In the genomic region with DNA sequence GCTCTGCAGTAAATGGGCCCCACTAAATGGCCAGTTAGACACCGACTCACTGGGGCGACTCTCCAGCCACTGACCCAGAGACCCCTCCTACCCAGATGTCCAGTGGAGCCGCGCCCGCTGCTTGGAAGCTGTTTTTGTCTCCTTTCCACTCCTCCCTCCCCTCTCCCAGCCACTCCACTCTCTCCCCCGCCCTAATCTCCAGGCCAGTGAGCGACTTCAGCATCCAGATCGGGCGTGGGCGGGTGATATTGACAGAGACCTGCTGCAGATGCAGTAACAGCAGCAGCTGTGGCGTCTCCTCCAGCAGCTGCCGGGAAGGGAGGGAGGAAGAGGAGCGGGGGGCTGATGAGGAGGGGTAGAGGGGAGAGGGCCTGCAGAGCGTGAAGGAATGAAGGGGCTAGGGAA, we compare ENCODE assay signal across 1 cellular context.
TF ChIP-seq lines count a peak whose summit lies in the region.

A gene (minus strand): TSS at position 110 of the 405 bp plus-strand sequence. CDS start 16,553 bp downstream, outside the sequence.

TF ChIP-seq in K562, 482 proteins besides CTCF, POLR2A, EP300 and RAD21 (continued from another document):
- TF ChIP-seq, protein P1, sequence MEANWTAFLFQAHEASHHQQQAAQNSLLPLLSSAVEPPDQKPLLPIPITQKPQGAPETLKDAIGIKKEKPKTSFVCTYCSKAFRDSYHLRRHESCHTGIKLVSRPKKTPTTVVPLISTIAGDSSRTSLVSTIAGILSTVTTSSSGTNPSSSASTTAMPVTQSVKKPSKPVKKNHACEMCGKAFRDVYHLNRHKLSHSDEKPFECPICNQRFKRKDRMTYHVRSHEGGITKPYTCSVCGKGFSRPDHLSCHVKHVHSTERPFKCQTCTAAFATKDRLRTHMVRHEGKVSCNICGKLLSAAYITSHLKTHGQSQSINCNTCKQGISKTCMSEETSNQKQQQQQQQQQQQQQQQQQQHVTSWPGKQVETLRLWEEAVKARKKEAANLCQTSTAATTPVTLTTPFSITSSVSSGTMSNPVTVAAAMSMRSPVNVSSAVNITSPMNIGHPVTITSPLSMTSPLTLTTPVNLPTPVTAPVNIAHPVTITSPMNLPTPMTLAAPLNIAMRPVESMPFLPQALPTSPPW (CRISPR knock-in tag; IDR thresholded peaks at IDR 0.05): peak; percentile 54; the same call in 1 of the 2 replicates
- peak; percentile 58 for TF ChIP-seq CBFA2T2 (conservative IDR thresholded peaks at IDR 0.05)
- TF ChIP-seq CHD1 (IDR thresholded peaks at IDR 0.05; ENCODE audit: low read length): no peak
